21 cellular contexts compared by ENCODE assay signal in genomic region chr5:175561085-175561484, GRCh38.
A peak's percentile ranks its signal among the peaks of the same experiment; 100 is the strongest.
DNase-seq lines count a peak whose midpoint lies in the region; ATAC-seq, FAIRE-seq and TF ChIP-seq lines count a peak whose summit lies in the region.
"Had no signal": no experiment of that assay in that cellular context is flagged by ENCODE, and none has a peak within 500 bp of the region (broad histone marks: within the 10 kb centered on the region; RNA-seq: fewer than 3 reads in every experiment).

No MANE protein-coding gene starts in this region.

- H4K8ac ChIP-seq in H1 (ENCODE audit: extremely low read depth, insufficient read depth, low read length): no peak overlapping the region

- H3K27me3 ChIP-seq in GM23338 (ENCODE audit: insufficient read depth) (no peaks in the 10 kb centered on the region), H1 (replicated peaks in 1 of 4; ENCODE audit: control insufficient read depth in 3 of 4, extremely low read depth in 1 of 4, insufficient read depth in 3 of 4, low read length in 3 of 4) (no peaks in the 10 kb centered on the region)

- peak overlapping the region; percentile 73; the same call in 1 of the 2 replicates for H2BK5ac ChIP-seq in H1 (ENCODE audit: low read depth, low read length)

- H3K4me3 ChIP-seq in GM23338: no peak overlapping the region
- H3K4me3 ChIP-seq in H1 (ENCODE audit: extremely low read depth in 1 of 4, insufficient read depth in 2 of 4, low read depth in 3 of 4, low read length in 4 of 4): no peak overlapping the region

- no peak overlapping the region for H3K18ac ChIP-seq in H1 (ENCODE audit: extremely low read depth, low read length)

- H3K79me1 ChIP-seq in H1 (ENCODE audit: low read depth, low read length): no peaks in the 10 kb centered on the region

- no peaks in the 10 kb centered on the region for H3K9me3 Mint-ChIP-seq in GM23338
- H3K9me3 Mint-ChIP-seq: CD4-positive, alpha-beta memory T cell; IgD-negative memory B cell had no signal

- no peak overlapping the region for H2BK120ac ChIP-seq in H1 (replicated peaks; ENCODE audit: low read depth, low read length)

- H3K56ac ChIP-seq in H1 (replicated peaks; ENCODE audit: insufficient read length, low read depth, low read length): no peak overlapping the region

- H3K4ac ChIP-seq in H1 (replicated peaks; ENCODE audit: insufficient read length, low read depth, low read length): no peak overlapping the region

- H3K79me2 ChIP-seq in GM23338 (replicated peaks; ENCODE audit: insufficient read depth) (no peaks in the 10 kb centered on the region), H1 (ENCODE audit: control insufficient read depth in 1 of 2, insufficient read depth in 2 of 2, low read length in 2 of 2) (no peaks in the 10 kb centered on the region)

- no peak overlapping the region for H2AK5ac ChIP-seq in H1 (ENCODE audit: low read depth, low read length)

- CTCF ChIA-PET in H1 (lab: Charles Lee; ENCODE audit: partially characterized antibody): no interaction called here

- TF ChIP-seq CTCF in GM23338 (conservative IDR thresholded peaks at IDR 0.05; ENCODE audit: low read depth in 2 of 2): no peak
- TF ChIP-seq CTCF in H1 (IDR thresholded peaks at IDR 0.05; ENCODE audit: control extremely low read depth in 1 of 3, insufficient read depth in 1 of 3, low read depth in 1 of 3, low read length in 3 of 3): no peak

- no peaks in the 10 kb centered on the region for H4K20me1 ChIP-seq in GM23338 (replicated peaks; ENCODE audit: insufficient read depth)
- H4K20me1 ChIP-seq in H1 (replicated peaks in 1 of 2; ENCODE audit: control insufficient read depth in 1 of 2, insufficient read depth in 2 of 2, low read length in 2 of 2): no peaks in the 10 kb centered on the region

- no peak overlapping the region for H3K23ac ChIP-seq in H1 (ENCODE audit: insufficient read length)

- H3K4me1 ChIP-seq in GM23338 (ENCODE audit: insufficient read depth) (peaks cover 43% of the 10 kb centered on the region), H1 (replicated peaks in 1 of 4; ENCODE audit: control insufficient read depth in 3 of 4, insufficient read depth in 4 of 4, low read length in 3 of 4) (peaks cover 5 to 13% (median 10%) of the 10 kb centered on the region in 4 experiments; a peak in 6 of 7 replicates)
- H3K4me1 ChIP-seq: BE2C had no signal

- no peak overlapping the region for H4K5ac ChIP-seq in H1 (ENCODE audit: insufficient read length, low read depth, low read length)

- H3F3A ChIP-seq in GM23338 (replicated peaks; ENCODE audit: low read depth): no peaks in the 10 kb centered on the region

- no peaks in the 10 kb centered on the region for H3K27me3 Mint-ChIP-seq in GM23338 (ENCODE audit: insufficient read depth, low read depth, poor library complexity)

- H3K23me2 ChIP-seq in H1 (ENCODE audit: low read depth, low read length): no peaks in the 10 kb centered on the region

- H3K4me1 Mint-ChIP-seq in GM23338: peaks cover 41% of the 10 kb centered on the region
- H3K4me1 Mint-ChIP-seq: IgD-negative memory B cell had no signal

- H3K27ac ChIP-seq in GM23338 (ENCODE audit: low read depth) (peak overlapping the region; percentile 76; the same call in 1 of the 2 replicates), H1 (ENCODE audit: low read depth, low read length) (0 out of 2 replicates have a peak overlapping the region, but pooled peaks have one; percentile 12)

- H3K9ac ChIP-seq in H1 (replicated peaks in 1 of 4; ENCODE audit: extremely low read depth in 1 of 4, low read depth in 3 of 4, low read length in 3 of 4): no peak overlapping the region

- H4K91ac ChIP-seq in H1 (replicated peaks; ENCODE audit: insufficient read length, low read length): peak overlapping the region; percentile 31

- H2BK20ac ChIP-seq in H1 (ENCODE audit: low read length): peak overlapping the region; percentile 82

- TF ChIP-seq RAD21 in H1 (IDR thresholded peaks at IDR 0.05 in 1 of 2, conservative IDR thresholded peaks at IDR 0.05 in 1 of 2; ENCODE audit: low read depth in 2 of 2, low read length in 2 of 2): no peak

- DNase-seq in GM23338 (ENCODE audit: low spot score) (peak; percentile 43), NCI-H526 treated with DMSO at 0.1 percent for 48 hours (lab: John Stamatoyannopoulos, UW) (peak; percentile 1), H1 (ENCODE audit: low read depth in 1 of 2, low spot score in 2 of 2) (no peak), islet precursor cell (peak; percentile 33), DMS79 (lab: John Stamatoyannopoulos, UW) (no peak)
- DNase-seq: ACHN; BE2C; CD4-positive, alpha-beta memory T cell; DMS53; HCEC 1CT; HFFc6; KBM-7 had no signal

- H2AFZ ChIP-seq in GM23338: no peak overlapping the region
- H2AFZ ChIP-seq in H1 (ENCODE audit: low read length): no peak overlapping the region

- no peak overlapping the region for H2BK15ac ChIP-seq in H1 (ENCODE audit: low read length)

- no peak for ATAC-seq in GM23338
- no peak for ATAC-seq in GM18907 (IDR thresholded peaks at IDR 0.05; ENCODE audit: unreplicated experiment)
- no peak for ATAC-seq in HG02763 (IDR thresholded peaks at IDR 0.05; ENCODE audit: unreplicated experiment)
- no peak for ATAC-seq in HG02588 (IDR thresholded peaks at IDR 0.05; ENCODE audit: unreplicated experiment)
- ATAC-seq: HepG2 had no signal

- POLR2A ChIA-PET in H1 (lab: Charles Lee; ENCODE audit: partially characterized antibody): interaction anchor here (2.6 kb wide), 1 partner anchor 12 kb away, joined by 10 read pairs; no protein-coding TSS in a partner anchor

- no peaks in the 10 kb centered on the region for H3K36me3 Mint-ChIP-seq in GM23338 (ENCODE audit: low read depth)
- H3K36me3 Mint-ChIP-seq: CD14-positive monocyte; CD4-positive, alpha-beta memory T cell; IgD-negative memory B cell had no signal

- no peaks in the 10 kb centered on the region for H3K9me2 ChIP-seq in GM23338 (ENCODE audit: insufficient read depth)

- H3K36me3 ChIP-seq in GM23338 (ENCODE audit: insufficient read depth) (no peaks in the 10 kb centered on the region), H1 (ENCODE audit: control insufficient read depth in 2 of 4, insufficient read depth in 4 of 4, low read length in 3 of 4) (no peaks in the 10 kb centered on the region)
- H3K36me3 ChIP-seq: BE2C had no signal

- WGBS in H1 (ENCODE audit: extremely low coverage in 1 of 2, insufficient coverage in 1 of 2, insufficient read length in 1 of 2, insufficient replicate concordance in 2 of 2, low coverage in 1 of 2, low lambda C conversion rate in 2 of 2, missing lambda C conversion rate in 1 of 2), 2 experiments: 61% methylated on average over 5 of the region's 5 CpGs; no CpG with 5 or more reads in 1 of the 2 experiments

- peak overlapping the region; percentile 62; the same call in 1 of the 2 replicates for H3K27ac Mint-ChIP-seq in GM23338
- H3K27ac Mint-ChIP-seq: CD14-positive monocyte; CD4-positive, alpha-beta memory T cell; HFFc6; IgD-negative memory B cell had no signal

- no peak overlapping the region for H3K14ac ChIP-seq in H1 (ENCODE audit: insufficient read length)

- TF ChIP-seq POLR2A in H1 (IDR thresholded peaks at IDR 0.05; ENCODE audit: control extremely low read depth in 1 of 2, low read depth in 2 of 2, low read length in 2 of 2): no peak

- no peak overlapping the region; the same call in 2 of the 3 replicates for H3K4me3 Mint-ChIP-seq in GM23338
- H3K4me3 Mint-ChIP-seq: CD14-positive monocyte; CD4-positive, alpha-beta memory T cell; HFFc6; IgD-negative memory B cell had no signal

- FAIRE-seq in H1 (lab: Jason Lieb, UNC): peak; percentile 36
- FAIRE-seq: A204.1, G401.6, GM12891, HepG2 had no signal

- no peak for TF ChIP-seq EP300 in H1 (IDR thresholded peaks at IDR 0.05; ENCODE audit: borderline replicate concordance in 1 of 2, low read depth in 2 of 2, low read length in 2 of 2)

- H2BK12ac ChIP-seq in H1 (ENCODE audit: low read depth, low read length): peak overlapping the region; percentile 86; the same call in 1 of the 2 replicates

- H3K9me3 ChIP-seq in H1 (ENCODE audit: insufficient read depth in 2 of 2, low read depth in 1 of 2, low read length in 1 of 2): no peaks in the 10 kb centered on the region
- H3K9me3 ChIP-seq: BE2C had no signal

- peak overlapping the region; percentile 44; the same call in 1 of the 2 replicates for H3K4me2 ChIP-seq in GM23338
- no peak overlapping the region for H3K4me2 ChIP-seq in H1 (ENCODE audit: insufficient read depth in 1 of 2, low read depth in 2 of 2, low read length in 2 of 2)

TF ChIP-seq in GM23338, 12 proteins besides CTCF, POLR2A, EP300 and RAD21:
- TF ChIP-seq EZH2phosphoT487 (IDR thresholded peaks at IDR 0.05; ENCODE audit: unreplicated experiment): no peak
- TF ChIP-seq POLR2AphosphoS5 (IDR thresholded peaks at IDR 0.05; ENCODE audit: low read depth): peak; percentile 36; the same call in 1 of the 2 replicates
- no peak for TF ChIP-seq ETS1 (IDR thresholded peaks at IDR 0.05)
- TF ChIP-seq NANOG (IDR thresholded peaks at IDR 0.05; ENCODE audit: borderline replicate concordance): peak; percentile 96

TF ChIP-seq in H1, 55 proteins besides CTCF, POLR2A, EP300 and RAD21 (continues in another document):
- TF ChIP-seq, protein P1, sequence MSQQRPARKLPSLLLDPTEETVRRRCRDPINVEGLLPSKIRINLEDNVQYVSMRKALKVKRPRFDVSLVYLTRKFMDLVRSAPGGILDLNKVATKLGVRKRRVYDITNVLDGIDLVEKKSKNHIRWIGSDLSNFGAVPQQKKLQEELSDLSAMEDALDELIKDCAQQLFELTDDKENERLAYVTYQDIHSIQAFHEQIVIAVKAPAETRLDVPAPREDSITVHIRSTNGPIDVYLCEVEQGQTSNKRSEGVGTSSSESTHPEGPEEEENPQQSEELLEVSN (IDR thresholded peaks at IDR 0.05): no peak

Comparison
In these comparisons a context has a peak if more than half of its experiments do, and no peak if none do; other contexts are left out.
1. DNase-seq: peak in GM23338 (single experiment), NCI-H526 treated with DMSO at 0.1 percent for 48 hours (single experiment) and islet precursor cell (single experiment); none in H1 (0 of 2) and DMS79 (single experiment).